In genomic region chr20:58131581-58132142, GRCh38 we compare ENCODE assay signal across 10 cellular contexts.
DNase-seq lines count a peak whose midpoint lies in the region; ATAC-seq and TF ChIP-seq lines count a peak whose summit lies in the region.
"Had no signal": no experiment of that assay in that cellular context is flagged by ENCODE, and none has a peak within 500 bp of the region (broad histone marks: within the 10 kb centered on the region; RNA-seq: fewer than 3 reads in every experiment).

No MANE protein-coding gene starts in this region.

- peak overlapping the region; percentile 25 for H3K4me3 ChIP-seq in WERI-Rb-1 (ENCODE audit: low read depth, low read length)
- no peak overlapping the region for H3K4me3 ChIP-seq in uterus

- TF ChIP-seq POLR2A in uterus (IDR thresholded peaks at IDR 0.05), result no peak

- peak overlapping the region; percentile 2 for H3K4me3 Mint-ChIP-seq in activated naive CD8-positive, alpha-beta T cell
- H3K4me3 Mint-ChIP-seq in activated naive CD8-positive, alpha-beta T cell treated with anti-CD3 and anti-CD28 coated beads for 36 hours, result no peak overlapping the region
- H3K4me3 Mint-ChIP-seq: central memory CD8-positive, alpha-beta T cell had no signal

- peaks cover 33% of the 10 kb centered on the region for H3K27me3 Mint-ChIP-seq in activated naive CD8-positive, alpha-beta T cell
- H3K27me3 Mint-ChIP-seq in activated naive CD8-positive, alpha-beta T cell treated with anti-CD3 and anti-CD28 coated beads for 36 hours, result peaks cover 88% of the 10 kb centered on the region

- H3K9me3 Mint-ChIP-seq in activated naive CD8-positive, alpha-beta T cell (ENCODE audit: low read depth), result no peaks in the 10 kb centered on the region
- no peaks in the 10 kb centered on the region for H3K9me3 Mint-ChIP-seq in activated naive CD8-positive, alpha-beta T cell treated with anti-CD3 and anti-CD28 coated beads for 36 hours
- H3K9me3 Mint-ChIP-seq: central memory CD8-positive, alpha-beta T cell had no signal

- H3K9me3 ChIP-seq in WERI-Rb-1 (ENCODE audit: severe bottlenecking) (no peaks in the 10 kb centered on the region), uterus (no peaks in the 10 kb centered on the region)
- H3K9me3 ChIP-seq: Caco-2 had no signal

- H3K36me3 Mint-ChIP-seq in activated naive CD8-positive, alpha-beta T cell, result no peaks in the 10 kb centered on the region
- H3K36me3 Mint-ChIP-seq in activated naive CD8-positive, alpha-beta T cell treated with anti-CD3 and anti-CD28 coated beads for 36 hours, result no peaks in the 10 kb centered on the region

- no peak for TF ChIP-seq CTCF in WERI-Rb-1 (IDR thresholded peaks at IDR 0.05; ENCODE audit: low read depth, low read length)
- no peak for TF ChIP-seq CTCF in uterus (IDR thresholded peaks at IDR 0.05)

- peak overlapping the region; percentile 53 for H3K27ac ChIP-seq in WERI-Rb-1
- H3K27ac ChIP-seq in uterus, result peak overlapping the region; percentile 40 to 49

- H3K4me1 ChIP-seq in uterus, result peaks cover 0 to 6% of the 10 kb centered on the region in 2 donors
- H3K4me1 ChIP-seq: Caco-2 had no signal

- H3K4me1 Mint-ChIP-seq in activated naive CD8-positive, alpha-beta T cell (ENCODE audit: low read depth), result peaks cover 20% of the 10 kb centered on the region
- peaks cover 13% of the 10 kb centered on the region for H3K4me1 Mint-ChIP-seq in activated naive CD8-positive, alpha-beta T cell treated with anti-CD3 and anti-CD28 coated beads for 36 hours
- H3K4me1 Mint-ChIP-seq: central memory CD8-positive, alpha-beta T cell had no signal

- intact Hi-C loops in uterus (cut with DNase I; ENCODE audit: low total_unique reads), result no loop called here

- no peak for DNase-seq in activated naive CD8-positive, alpha-beta T cell treated with anti-CD3 and anti-CD28 coated beads for 36 hours
- DNase-seq in WERI-Rb-1, result peak; percentile 19
- DNase-seq in islet precursor cell, result peak; percentile 67
- DNase-seq in uterus, result peak in 1 of 2 donors; percentile 9
- no peak for DNase-seq in NCI-H1048 (lab: John Stamatoyannopoulos, UW)
- no peak for DNase-seq in mesenteric fat pad (ENCODE audit: low spot score)

- no peak for ATAC-seq in HG03108 (IDR thresholded peaks at IDR 0.05; ENCODE audit: unreplicated experiment)

- H3K36me3 ChIP-seq in WERI-Rb-1, result no peaks in the 10 kb centered on the region
- no peaks in the 10 kb centered on the region for H3K36me3 ChIP-seq in uterus

- H3K27ac Mint-ChIP-seq in activated naive CD8-positive, alpha-beta T cell, result no peak overlapping the region
- no peak overlapping the region for H3K27ac Mint-ChIP-seq in activated naive CD8-positive, alpha-beta T cell treated with anti-CD3 and anti-CD28 coated beads for 36 hours

- no peaks in the 10 kb centered on the region for H3K27me3 ChIP-seq in WERI-Rb-1 (ENCODE audit: insufficient read depth, low read depth, severe bottlenecking)
- H3K27me3 ChIP-seq in uterus, result no peaks in the 10 kb centered on the region

Comparison
In these comparisons a context has a peak if more than half of its experiments do, and no peak if none do; other contexts are left out.
1. DNase-seq: peak in WERI-Rb-1 (single experiment) and islet precursor cell (single experiment); none in activated naive CD8-positive, alpha-beta T cell treated with anti-CD3 and anti-CD28 coated beads for 36 hours (single experiment), NCI-H1048 (single experiment) and mesenteric fat pad (single experiment).